Comparison of ENCODE assay signal across 14 cellular contexts in the genomic region with DNA sequence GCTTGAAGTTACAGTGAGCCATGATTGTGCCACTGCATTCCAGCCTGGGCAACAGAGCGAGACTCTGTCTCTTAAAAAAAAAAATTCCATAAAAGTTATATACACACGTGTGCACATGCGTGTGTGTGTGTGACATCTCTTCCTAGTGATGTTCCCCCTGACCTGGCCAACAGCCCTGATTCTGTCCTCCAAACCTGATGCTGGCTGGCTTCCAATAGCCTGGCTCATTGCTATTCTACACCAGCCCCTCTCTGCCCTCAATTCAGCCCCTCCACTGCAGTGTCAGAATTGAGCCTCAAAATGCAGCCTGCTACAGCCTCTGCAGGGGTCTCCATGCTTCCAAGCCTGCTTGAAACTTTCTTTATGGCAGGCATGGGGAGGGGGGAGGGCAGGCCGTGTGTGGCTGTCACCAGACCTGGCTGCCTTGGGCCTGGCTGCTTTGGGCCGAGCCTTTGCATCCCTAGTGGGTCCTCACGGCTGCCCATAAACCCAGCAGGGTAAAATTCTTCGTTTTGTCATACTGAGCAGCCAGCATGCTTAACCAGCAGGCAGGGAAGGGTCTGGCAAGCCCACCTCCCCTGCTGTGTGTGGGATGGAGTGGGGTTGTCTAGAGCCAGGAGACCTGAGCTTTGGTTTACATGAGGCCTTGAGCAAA. TPM values are rescaled to one million over a fixed set of nuclear protein-coding genes. Genes with fewer than 3 reads are reported as not detected.
DNase-seq lines count a peak whose midpoint lies in the region; ATAC-seq and TF ChIP-seq lines count a peak whose summit lies in the region.
"Had no signal": no experiment of that assay in that cellular context is flagged by ENCODE, and none has a peak within 500 bp of the region (broad histone marks: within the 10 kb centered on the region; RNA-seq: fewer than 3 reads in every experiment).

No MANE protein-coding gene starts in this region.

- ATAC-seq in HCT116 (0 out of 2 replicates have a peak, but pooled peaks have one; percentile 1), HG02610 (IDR thresholded peaks at IDR 0.05; ENCODE audit: unreplicated experiment) (no peak)

- BruUV-seq in HCT116 (replicated peaks; lab: Mats Ljungman, UMichigan): no TSS peak

- no peaks in the 10 kb centered on the region for H3K9me3 Mint-ChIP-seq in activated CD4-positive, alpha-beta T cell treated with anti-CD3 and anti-CD28 coated beads, Interleukin-2, amount 10 ng/mL, durations not matched to agents 24 days and 14 days
- H3K9me3 Mint-ChIP-seq in brain (no peaks in the 10 kb centered on the region), neural progenitor cell (no peaks in the 10 kb centered on the region)
- H3K9me3 Mint-ChIP-seq: CD4-positive, CD25-positive, alpha-beta regulatory T cell; memory B cell; nephron progenitor cell had no signal

- CTCF ChIA-PET in HCT116 (lab: Charles Lee): interaction anchor here (1.1 to 4.9 kb wide), 9 partner anchors 14 to 83 kb away, joined by 3 to 83 read pairs (median 6); a partner anchor contains a TSS

- H3K4me2 ChIP-seq in HCT116 (ENCODE audit: low read length) (no peak overlapping the region), neural progenitor cell (peak overlapping the region; percentile 43)

- H3K27ac Mint-ChIP-seq in activated CD4-positive, alpha-beta T cell treated with anti-CD3 and anti-CD28 coated beads, Interleukin-2, amount 10 ng/mL, durations not matched to agents 24 days and 14 days: peak overlapping the region; percentile 24
- H3K27ac Mint-ChIP-seq in brain: peak overlapping the region; percentile 68 to 94 (median 83)
- H3K27ac Mint-ChIP-seq in neural progenitor cell: peak overlapping the region; percentile 97
- H3K27ac Mint-ChIP-seq: memory B cell, nephron progenitor cell had no signal

- H3K79me2 ChIP-seq in HCT116 (ENCODE audit: insufficient read depth, low read length) (no peaks in the 10 kb centered on the region), neural progenitor cell (ENCODE audit: low read depth) (no peaks in the 10 kb centered on the region)

- H4K20me1 ChIP-seq in HCT116 (ENCODE audit: insufficient read depth) (no peaks in the 10 kb centered on the region), neural progenitor cell (ENCODE audit: low read depth) (peaks cover 5% of the 10 kb centered on the region)

- peaks cover 17% of the 10 kb centered on the region for H3K36me3 Mint-ChIP-seq in activated CD4-positive, alpha-beta T cell treated with anti-CD3 and anti-CD28 coated beads, Interleukin-2, amount 10 ng/mL, durations not matched to agents 24 days and 14 days (ENCODE audit: low read depth)
- H3K36me3 Mint-ChIP-seq in brain (no peaks in the 10 kb centered on the region), neural progenitor cell (peaks cover 2% of the 10 kb centered on the region)
- H3K36me3 Mint-ChIP-seq: memory B cell had no signal

- H3K4me3 Mint-ChIP-seq in activated CD4-positive, alpha-beta T cell treated with anti-CD3 and anti-CD28 coated beads, Interleukin-2, amount 10 ng/mL, durations not matched to agents 24 days and 14 days: no peak overlapping the region
- H3K4me3 Mint-ChIP-seq in brain (peak overlapping the region in 1 of 5 experiments; percentile 6), neural progenitor cell (peak overlapping the region; percentile 66)
- H3K4me3 Mint-ChIP-seq: CD4-positive, CD25-positive, alpha-beta regulatory T cell; memory B cell; nephron progenitor cell had no signal

- TF ChIP-seq POLR2A in HCT116 (IDR thresholded peaks at IDR 0.05; ENCODE audit: borderline replicate concordance, extremely low read depth, insufficient read depth, insufficient read length) (no peak), esophagus muscularis mucosa (IDR thresholded peaks at IDR 0.05; ENCODE audit: low read depth) (no peak)

- H3K27ac ChIP-seq in HCT116 (ENCODE audit: low read depth, low read length) (no peak overlapping the region), neural progenitor cell (peak overlapping the region; percentile 10), esophagus muscularis mucosa (replicated peaks in 1 of 4) (no peak overlapping the region)
- H3K27ac ChIP-seq: stomach had no signal

- H3F3A ChIP-seq in neural progenitor cell (ENCODE audit: low read depth): peaks cover 20% of the 10 kb centered on the region

- H3K4me1 Mint-ChIP-seq in activated CD4-positive, alpha-beta T cell treated with anti-CD3 and anti-CD28 coated beads, Interleukin-2, amount 10 ng/mL, durations not matched to agents 24 days and 14 days: peaks cover 23% of the 10 kb centered on the region
- H3K4me1 Mint-ChIP-seq in brain: peaks cover 59% of the 10 kb centered on the region
- H3K4me1 Mint-ChIP-seq in neural progenitor cell: peaks cover 46% of the 10 kb centered on the region
- H3K4me1 Mint-ChIP-seq: memory B cell had no signal

- no peaks in the 10 kb centered on the region for H3K9me2 ChIP-seq in HCT116 (ENCODE audit: insufficient read depth)

- POLR2A ChIA-PET in HCT116 (lab: Charles Lee): interaction anchor here (1.0 to 1.6 kb wide), 5 partner anchors 8 to 36 kb away, joined by 3 to 8 read pairs (median 4); a partner anchor contains a TSS

- TF ChIP-seq EP300 in esophagus muscularis mucosa (IDR thresholded peaks at IDR 0.05): no peak

- intact Hi-C loops in activated CD4-positive, alpha-beta T cell treated with anti-CD3 and anti-CD28 coated beads, Interleukin-2, amount 10 ng/mL, durations not matched to agents 24 days and 14 days (cut with micrococcal nuclease): loop anchor here (1.0 kb wide), 2 partner anchors 36 to 80 kb away; no protein-coding TSS in a partner anchor
- intact Hi-C loops in HCT116 (cut with micrococcal nuclease) (loop anchor here (1.0 kb wide), 1 partner anchor 36 kb away; no protein-coding TSS in a partner anchor), esophagus muscularis mucosa (cut with DNase I) (no loop called here)

- TF ChIP-seq RAD21 in HCT116 (IDR thresholded peaks at IDR 0.05; ENCODE audit: low read depth): no peak

- TF ChIP-seq CTCF in HCT116 (IDR thresholded peaks at IDR 0.05 in 2 of 3, conservative IDR thresholded peaks at IDR 0.05 in 1 of 3; ENCODE audit: borderline replicate concordance in 1 of 3, insufficient read depth in 1 of 3, low read depth in 2 of 3, low read length in 2 of 3): no peak
- TF ChIP-seq CTCF in brain (conservative IDR thresholded peaks at IDR 0.05): no peak
- no peak for TF ChIP-seq CTCF in neural progenitor cell (IDR thresholded peaks at IDR 0.05)
- no peak for TF ChIP-seq CTCF in esophagus muscularis mucosa (IDR thresholded peaks at IDR 0.05)

- H2AFZ ChIP-seq in HCT116 (ENCODE audit: low read depth, low read length, poor library complexity, severe bottlenecking): no peak overlapping the region
- H2AFZ ChIP-seq in neural progenitor cell (replicated peaks): no peak overlapping the region

- H3K9me3 ChIP-seq in HCT116 (ENCODE audit: control insufficient read depth in 1 of 2, insufficient read depth in 1 of 2, low read depth in 1 of 2, low read length in 2 of 2): no peaks in the 10 kb centered on the region
- H3K9me3 ChIP-seq in neural progenitor cell (ENCODE audit: low read depth): no peaks in the 10 kb centered on the region
- no peaks in the 10 kb centered on the region for H3K9me3 ChIP-seq in esophagus muscularis mucosa
- H3K9me3 ChIP-seq: stomach had no signal

- DNase-seq in activated CD4-positive, alpha-beta T cell treated with anti-CD3 and anti-CD28 coated beads, Interleukin-2, amount 10 ng/mL, durations not matched to agents 24 days and 14 days: no peak
- DNase-seq in activated CD4-positive, alpha-beta T cell treated with anti-CD3 and anti-CD28 coated beads for 4 hours: no peak
- DNase-seq in HCT116 (ENCODE audit: low read depth, low spot score) (no peak), neural progenitor cell (ENCODE audit: low spot score) (peak; percentile 40), esophagus muscularis mucosa (ENCODE audit: extremely low spot score) (no peak), NCI-H345 treated with DMSO at 0.1 percent for 48 hours (lab: John Stamatoyannopoulos, UW; ENCODE audit: unreplicated experiment) (no peak)
- DNase-seq: NCI-H1105 had no signal

- RAD21 ChIA-PET in HCT116 (lab: Charles Lee; ENCODE audit: low non-redundant PET in 1 of 2, low total read pairs in 2 of 2, uncharacterized antibody in 2 of 2, unreplicated experiment in 2 of 2): interaction anchor here (0.8 to 2.0 kb wide), 7 partner anchors 11 to 36 kb away, joined by 3 to 40 read pairs (median 9); a partner anchor contains a TSS

- H3K4me1 ChIP-seq in HCT116 (ENCODE audit: control insufficient read depth in 1 of 2, insufficient read depth in 2 of 2, low read length in 2 of 2): peaks cover 5 to 23% of the 10 kb centered on the region in 2 experiments
- peaks cover 16% of the 10 kb centered on the region for H3K4me1 ChIP-seq in neural progenitor cell
- H3K4me1 ChIP-seq in esophagus muscularis mucosa: peaks cover 7 to 24% (median 19%) of the 10 kb centered on the region in 4 donors

- no peaks in the 10 kb centered on the region for H3K27me3 Mint-ChIP-seq in activated CD4-positive, alpha-beta T cell treated with anti-CD3 and anti-CD28 coated beads, Interleukin-2, amount 10 ng/mL, durations not matched to agents 24 days and 14 days
- H3K27me3 Mint-ChIP-seq in brain (peaks cover 9% of the 10 kb centered on the region), neural progenitor cell (ENCODE audit: insufficient read depth, low read depth) (peaks cover 8% of the 10 kb centered on the region)
- H3K27me3 Mint-ChIP-seq: CD4-positive, CD25-positive, alpha-beta regulatory T cell; memory B cell had no signal

- no peaks in the 10 kb centered on the region for H3K27me3 ChIP-seq in HCT116 (ENCODE audit: insufficient read depth, low read length)
- no peaks in the 10 kb centered on the region for H3K27me3 ChIP-seq in neural progenitor cell
- no peaks in the 10 kb centered on the region for H3K27me3 ChIP-seq in esophagus muscularis mucosa
- H3K27me3 ChIP-seq: stomach had no signal

- WGBS in esophagus muscularis mucosa: 72% methylated on average over 3 of the region's 7 CpGs

- H3K9ac ChIP-seq in HCT116 (ENCODE audit: low read length) (no peak overlapping the region), neural progenitor cell (no peak overlapping the region)

- peaks cover 0 to 2% of the 10 kb centered on the region in 2 experiments; a peak in 2 of 4 replicates for H3K36me3 ChIP-seq in HCT116 (ENCODE audit: control insufficient read depth in 1 of 2, insufficient read depth in 2 of 2, low read length in 2 of 2)
- H3K36me3 ChIP-seq in neural progenitor cell: no peaks in the 10 kb centered on the region
- peaks cover 3 to 20% (median 15%) of the 10 kb centered on the region in 4 donors for H3K36me3 ChIP-seq in esophagus muscularis mucosa

- no peak overlapping the region for H3K4me3 ChIP-seq in HCT116 (replicated peaks in 1 of 2; ENCODE audit: low read depth in 1 of 2, low read length in 2 of 2)
- H3K4me3 ChIP-seq in neural progenitor cell: no peak overlapping the region
- no peak overlapping the region for H3K4me3 ChIP-seq in esophagus muscularis mucosa
- H3K4me3 ChIP-seq: K562, stomach had no signal

RNA-seq across cellular contexts. Expression of a gene that starts 22.7 kb away (rescaled TPM):
- 1.7 and 1.8 TPM in 2 replicates for total RNA-seq in activated CD4-positive, alpha-beta T cell treated with anti-CD3 and anti-CD28 coated beads, Interleukin-2, amount 10 ng/mL, durations not matched to agents 24 days and 14 days
- total RNA-seq in HCT116 (2021; ENCODE audit: unreplicated experiment): 4.2 TPM
- polyA plus RNA-seq in HCT116 (2012): 3.2 and 3.5 TPM in 2 replicates
- polyA plus RNA-seq in brain (ENCODE audit: insufficient read depth, low read depth, low replicate concordance): 8.0 TPM
- 10.7 and 11.1 TPM in 2 replicates for total RNA-seq in neural progenitor cell (ENCODE audit: low replicate concordance)
- total RNA-seq in esophagus muscularis mucosa: 10 to 100 TPM in 1 of 4 donors, 1 to 10 TPM in 3; 5.4 to 10.6 (median 7.2) TPM

RNA-seq across cellular contexts. Expression of a gene that starts 35.1 kb away (rescaled TPM):
- 199 and 207 TPM in 2 replicates for total RNA-seq in activated CD4-positive, alpha-beta T cell treated with anti-CD3 and anti-CD28 coated beads, Interleukin-2, amount 10 ng/mL, durations not matched to agents 24 days and 14 days
- 87.3 TPM for total RNA-seq in HCT116 (2021; ENCODE audit: unreplicated experiment)
- polyA plus RNA-seq in HCT116 (2012): 79.5 and 97.2 TPM in 2 replicates
- polyA plus RNA-seq in brain (ENCODE audit: insufficient read depth, low read depth, low replicate concordance): 11.5 TPM
- total RNA-seq in neural progenitor cell (ENCODE audit: low replicate concordance): 47.7 and 77.5 TPM in 2 replicates
- 10 to 100 TPM; 20.8 to 31.3 (median 27.2) TPM for total RNA-seq in esophagus muscularis mucosa

RNA-seq across cellular contexts. Expression of a gene that starts 40.4 kb away (rescaled TPM):
- total RNA-seq in activated CD4-positive, alpha-beta T cell treated with anti-CD3 and anti-CD28 coated beads, Interleukin-2, amount 10 ng/mL, durations not matched to agents 24 days and 14 days: 359 and 361 TPM in 2 replicates
- total RNA-seq in HCT116 (2021; ENCODE audit: unreplicated experiment): 4.5 TPM
- 5.0 and 5.1 TPM in 2 replicates for polyA plus RNA-seq in HCT116 (2012)
- 2.2 TPM for polyA plus RNA-seq in brain (ENCODE audit: insufficient read depth, low read depth, low replicate concordance)
- 0.32 and 0.90 TPM in 2 replicates for total RNA-seq in neural progenitor cell (ENCODE audit: low replicate concordance)
- 10 to 100 TPM in 1 of 4 donors, 1 to 10 TPM in 3; 1.7 to 26.7 (median 4.4) TPM for total RNA-seq in esophagus muscularis mucosa

Comparison
In these comparisons a context has a peak if more than half of its experiments do, and no peak if none do; other contexts are left out.
1. H3K27ac Mint-ChIP-seq: peak in every context shown above with its lines; median percentile 97 in neural progenitor cell; 83 in brain; 24 in activated CD4-positive, alpha-beta T cell treated with anti-CD3 and anti-CD28 coated beads, Interleukin-2, amount 10 ng/mL, durations not matched to agents 24 days and 14 days.
2. RNA of a gene that starts 40.4 kb away (total RNA-seq): 359 to 361 TPM in activated CD4-positive, alpha-beta T cell treated with anti-CD3 and anti-CD28 coated beads, Interleukin-2, amount 10 ng/mL, durations not matched to agents 24 days and 14 days; 1.7 to 26.7 TPM in esophagus muscularis mucosa, 4.5 TPM in HCT116 (single experiment) and 0.32 to 0.90 TPM in neural progenitor cell; every median in the first group is over 10 times any median in the second.